ENCODE assay signal across 27 cellular contexts in the genomic region with DNA sequence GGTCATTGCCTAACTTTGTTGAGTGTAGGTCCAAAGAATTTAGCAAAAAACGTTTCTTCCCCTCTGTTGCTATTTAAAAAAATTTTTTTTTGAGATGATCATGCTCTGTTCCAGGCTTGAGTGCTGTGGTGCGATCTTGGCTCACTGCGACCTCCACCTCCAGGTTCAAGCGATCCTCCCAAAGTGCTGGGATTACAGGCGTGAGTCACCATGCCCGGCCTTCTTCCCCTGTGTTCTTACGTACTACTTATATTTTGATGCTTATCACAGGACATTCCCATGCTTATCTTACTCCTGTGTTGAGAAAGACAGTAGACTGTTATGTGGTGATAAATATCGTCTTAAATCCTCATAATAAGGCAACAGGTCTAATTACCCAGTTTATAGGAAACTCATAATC. TPM values are rescaled to one million over a fixed set of nuclear protein-coding genes. Genes with fewer than 3 reads are reported as not detected.
A peak's percentile ranks its signal among the peaks of the same experiment; 100 is the strongest.
DNase-seq lines count a peak whose midpoint lies in the region; ATAC-seq, FAIRE-seq and TF ChIP-seq lines count a peak whose summit lies in the region.
"Had no signal": no experiment of that assay in that cellular context is flagged by ENCODE, and none has a peak within 500 bp of the region (broad histone marks: within the 10 kb centered on the region; RNA-seq: fewer than 3 reads in every experiment).

No MANE protein-coding gene starts in this region.

- no peak overlapping the region for H2BK5ac ChIP-seq in IMR-90 (ENCODE audit: low read depth, low read length, poor library complexity, severe bottlenecking)

- H2BK120ac ChIP-seq in IMR-90 (ENCODE audit: low read depth, low read length): no peak overlapping the region

- dilution Hi-C loops in IMR-90 (cut with HindIII; ENCODE audit: low sequenced_read_pairs, unreplicated experiment): no loop called here
- dilution Hi-C loops in endothelial cell of umbilical vein (cut with MboI; ENCODE audit: extremely low pct_ligation_motif_present, low sequenced_read_pairs): no loop called here

- no peak overlapping the region for H3K27ac Mint-ChIP-seq in CD8-positive, alpha-beta T cell
- H3K27ac Mint-ChIP-seq: progenitor cell of endocrine pancreas, T-cell had no signal

- H4K91ac ChIP-seq in IMR-90 (ENCODE audit: insufficient read depth, low read depth, low read length): no peak overlapping the region

- H2AK9ac ChIP-seq in IMR-90 (replicated peaks; ENCODE audit: low read depth, low read length, poor library complexity): no peak overlapping the region

- ATAC-seq in CD8-positive, alpha-beta T cell: no peak
- ATAC-seq in IMR-90 (ENCODE audit: low read depth): no peak
- no peak for ATAC-seq in HG03354 (IDR thresholded peaks at IDR 0.05; ENCODE audit: poor library complexity, severe bottlenecking, unreplicated experiment)
- ATAC-seq: gastrocnemius medialis; naive thymus-derived CD8-positive, alpha-beta T cell; T-cell had no signal

- no peak overlapping the region for H2AK5ac ChIP-seq in IMR-90 (ENCODE audit: low read depth, low read length)

- FAIRE-seq in endothelial cell of umbilical vein (lab: Jason Lieb, UNC): peak; percentile 42
- FAIRE-seq: bronchial epithelial cell had no signal

- no peaks in the 10 kb centered on the region for H3K9me3 ChIP-seq in CD8-positive, alpha-beta T cell (ENCODE audit: low read length)
- H3K9me3 ChIP-seq in IMR-90 (ENCODE audit: control insufficient read depth, insufficient read depth, low read length) (no peaks in the 10 kb centered on the region), endothelial cell of umbilical vein (replicated peaks; ENCODE audit: control insufficient read depth, insufficient read depth, low read length) (no peaks in the 10 kb centered on the region)
- H3K9me3 ChIP-seq: gastrocnemius medialis had no signal

- no peak overlapping the region for H3K23ac ChIP-seq in IMR-90 (ENCODE audit: low read depth, low read length)

- H3K9ac ChIP-seq in IMR-90 (ENCODE audit: low read depth, low read length): no peak overlapping the region
- H3K9ac ChIP-seq in endothelial cell of umbilical vein (replicated peaks; ENCODE audit: extremely low read depth, insufficient read depth, low read length): no peak overlapping the region

- no peak overlapping the region for H3K4me3 ChIP-seq in CD8-positive, alpha-beta T cell (ENCODE audit: low read depth, low read length)
- no peak overlapping the region for H3K4me3 ChIP-seq in IMR-90 (ENCODE audit: insufficient read depth, low read depth, low read length)
- H3K4me3 ChIP-seq in endothelial cell of umbilical vein (replicated peaks in 1 of 3; ENCODE audit: insufficient read depth in 1 of 3, low read depth in 1 of 3, low read length in 3 of 3): no peak overlapping the region
- H3K4me3 ChIP-seq: gastrocnemius medialis had no signal

- H3K79me1 ChIP-seq in IMR-90 (ENCODE audit: low read depth in 1 of 2, low read length in 2 of 2): peaks cover 0 to 13% of the 10 kb centered on the region in 2 experiments; a peak in 2 of 4 replicates

- H3K4me2 ChIP-seq in IMR-90 (ENCODE audit: low read depth, low read length) (no peak overlapping the region), endothelial cell of umbilical vein (ENCODE audit: insufficient read depth, low read length) (peak overlapping the region; percentile 8)

- in situ Hi-C loops in IMR-90 (cut with MboI; ENCODE audit: low sequenced_read_pairs): no loop called here

- H3K79me2 ChIP-seq in endothelial cell of umbilical vein (ENCODE audit: control insufficient read depth, insufficient read depth, low read length): no peaks in the 10 kb centered on the region

- no peaks in the 10 kb centered on the region for H4K20me1 ChIP-seq in IMR-90 (ENCODE audit: insufficient read depth, low read length)
- H4K20me1 ChIP-seq in endothelial cell of umbilical vein (replicated peaks; ENCODE audit: control insufficient read depth, extremely low read depth, insufficient read depth, low read length): no peaks in the 10 kb centered on the region

- H2AFZ ChIP-seq in IMR-90 (replicated peaks; ENCODE audit: low read length, poor library complexity) (no peak overlapping the region), endothelial cell of umbilical vein (ENCODE audit: low read depth, low read length) (no peak overlapping the region)

- H4K5ac ChIP-seq in IMR-90 (ENCODE audit: low read depth, low read length): no peak overlapping the region

- CTCF ChIA-PET in CD8-positive, alpha-beta T cell (lab: Charles Lee): interaction anchor here (1.3 kb wide), 1 partner anchor 46 kb away, joined by 3 read pairs; no protein-coding TSS in a partner anchor
- CTCF ChIA-PET in IMR-90 (lab: Yijun Ruan, JAX) (interaction anchor here (0.8 kb wide), 1 partner anchor 178 kb away, joined by 5 read pairs; no protein-coding TSS in a partner anchor), endothelial cell of umbilical vein (lab: Charles Lee) (interaction anchor here (1.2 kb wide), 2 partner anchors 19 to 53 kb away, joined by 3 to 4 read pairs; no protein-coding TSS in a partner anchor)

- WGBS in IMR-90 (ENCODE audit: extremely low coverage in 2 of 2, insufficient read length in 1 of 2), 2 experiments: no CpG with 5 or more reads among the region's 8 CpGs

- peak overlapping the region; percentile 16 for H3K4me3 Mint-ChIP-seq in CD8-positive, alpha-beta T cell

- no peak overlapping the region for H2BK20ac ChIP-seq in IMR-90 (ENCODE audit: low read depth, low read length)

- DNase-seq in CD8-positive, alpha-beta T cell: no peak
- DNase-seq in IMR-90: peak; percentile 76
- DNase-seq in endothelial cell of umbilical vein (ENCODE audit: low read depth, low spot score): no peak
- DNase-seq in non-pigmented ciliary epithelial cell (ENCODE audit: low read depth): peak; percentile 77
- DNase-seq in dedifferentiated amniotic fluid mesenchymal stem cell (ENCODE audit: extremely low spot score): no peak
- DNase-seq in mesenteric fat pad (ENCODE audit: low spot score): no peak
- DNase-seq: activated CD4-positive, alpha-beta T cell treated with anti-CD3 and anti-CD28 coated beads, Interleukin-2, amount 50 U/mL, for 4 hours; activated CD8-positive, alpha-beta memory T cell treated with anti-CD3 and anti-CD28 coated beads, Interleukin-2, amount 50 U/mL, for 48 hours; activated gamma-delta T cell; COR-L47; mesendoderm; naive thymus-derived CD8-positive, alpha-beta T cell; NCI-H146; NCI-H2227 treated with DMSO at 0.1 percent for 48 hours; NCI-H774; OCI-M1; SHP77; stimulated activated CD4-positive, alpha-beta T cell treated with anti-CD3 and anti-CD28 coated beads, Interleukin-1b, Interleukin-23, amount 100 ng/mL, for 48 hours; stimulated activated naive CD4-positive, alpha-beta T cell; T-cell had no signal

- TF ChIP-seq RAD21 in IMR-90 (IDR thresholded peaks at IDR 0.05; ENCODE audit: low read length): no peak

- no peak overlapping the region for H3K14ac ChIP-seq in IMR-90 (replicated peaks; ENCODE audit: low read depth, low read length)

- H3K27me3 ChIP-seq in CD8-positive, alpha-beta T cell (ENCODE audit: insufficient read depth, low read length): no peaks in the 10 kb centered on the region
- H3K27me3 ChIP-seq in IMR-90 (ENCODE audit: control insufficient read depth, insufficient read depth, low read length) (no peaks in the 10 kb centered on the region), endothelial cell of umbilical vein (ENCODE audit: control insufficient read depth in 2 of 2, insufficient read depth in 2 of 2, low read length in 2 of 2) (no peaks in the 10 kb centered on the region)
- H3K27me3 ChIP-seq: gastrocnemius medialis had no signal

- H3K4ac ChIP-seq in IMR-90 (ENCODE audit: low read depth, low read length): no peak overlapping the region

- H2BK15ac ChIP-seq in IMR-90 (ENCODE audit: low read depth, low read length): no peak overlapping the region

- H3K27me3 Mint-ChIP-seq in CD8-positive, alpha-beta T cell (ENCODE audit: low read depth): no peaks in the 10 kb centered on the region
- H3K27me3 Mint-ChIP-seq: IgD-negative memory B cell; naive thymus-derived CD8-positive, alpha-beta T cell; T-cell had no signal

- H3K36me3 Mint-ChIP-seq in CD8-positive, alpha-beta T cell: peaks cover 4% of the 10 kb centered on the region

- no TSS peak for BruUV-seq in IMR-90 (replicated peaks; lab: Mats Ljungman, UMichigan)
- BruUV-seq in endothelial cell of umbilical vein (replicated peaks; lab: Mats Ljungman, UMichigan): no TSS peak

- no peak overlapping the region for H4K8ac ChIP-seq in IMR-90 (ENCODE audit: low read depth in 2 of 2, low read length in 2 of 2)

- no peak overlapping the region for H3K56ac ChIP-seq in IMR-90 (ENCODE audit: extremely low read depth, insufficient read depth, low read length)

- H3K27ac ChIP-seq in CD8-positive, alpha-beta T cell (ENCODE audit: low read depth, low read length): no peak overlapping the region
- no peak overlapping the region for H3K27ac ChIP-seq in IMR-90 (ENCODE audit: insufficient read depth, low read length)
- no peak overlapping the region for H3K27ac ChIP-seq in endothelial cell of umbilical vein (ENCODE audit: insufficient read depth, low read depth, low read length)
- H3K27ac ChIP-seq: epithelial cell of prostate, gastrocnemius medialis, HL-60 had no signal

- H3K4me1 ChIP-seq in CD8-positive, alpha-beta T cell (ENCODE audit: insufficient read depth, low read length): peaks cover 14% of the 10 kb centered on the region
- H3K4me1 ChIP-seq in IMR-90 (ENCODE audit: control insufficient read depth, insufficient read depth, low read length): no peaks in the 10 kb centered on the region
- H3K4me1 ChIP-seq in endothelial cell of umbilical vein (ENCODE audit: control insufficient read depth, extremely low read depth, insufficient read depth, low read length): peaks cover 21% of the 10 kb centered on the region

- intact Hi-C loops in CD8-positive, alpha-beta T cell (cut with DNase I, micrococcal nuclease): no loop called here
- intact Hi-C loops in IMR-90 (cut with micrococcal nuclease): no loop called here
- intact Hi-C loops in endothelial cell of umbilical vein (cut with micrococcal nuclease): no loop called here

- peaks cover 16% of the 10 kb centered on the region for H3K4me1 Mint-ChIP-seq in CD8-positive, alpha-beta T cell (ENCODE audit: low read depth)

- POLR2A ChIA-PET in CD8-positive, alpha-beta T cell (lab: Charles Lee): interaction anchor here (1.7 kb wide), 1 partner anchor 31 kb away, joined by 5 read pairs; the partner anchor contains the start of gene RPS6
- POLR2A ChIA-PET in IMR-90 (lab: Charles Lee; ENCODE audit: unreplicated experiment): no interaction called here
- POLR2A ChIA-PET in endothelial cell of umbilical vein (lab: Charles Lee): no interaction called here

- TF ChIP-seq CTCF in CD8-positive, alpha-beta T cell (IDR thresholded peaks at IDR 0.05): no peak
- TF ChIP-seq CTCF in IMR-90 (conservative IDR thresholded peaks at IDR 0.05; ENCODE audit: low read depth, low read length) (no peak), endothelial cell of umbilical vein (IDR thresholded peaks at IDR 0.05; ENCODE audit: extremely low read depth in 1 of 2, insufficient read depth in 1 of 2, low read depth in 1 of 2, low read length in 2 of 2) (no peak)

- no peaks in the 10 kb centered on the region; the same call in none of the 2 replicates for H3K9me1 ChIP-seq in IMR-90 (ENCODE audit: insufficient read depth, low read length)
- H3K9me1 ChIP-seq in endothelial cell of umbilical vein (replicated peaks; ENCODE audit: control insufficient read depth, extremely low read depth, insufficient read depth, low read length): no peaks in the 10 kb centered on the region

- TF ChIP-seq POLR2A in IMR-90 (IDR thresholded peaks at IDR 0.05; ENCODE audit: low read depth, low read length) (no peak), endothelial cell of umbilical vein (IDR thresholded peaks at IDR 0.05; ENCODE audit: low read depth, low read length) (no peak)

- no peaks in the 10 kb centered on the region for H3K9me3 Mint-ChIP-seq in CD8-positive, alpha-beta T cell
- H3K9me3 Mint-ChIP-seq: IgD-negative memory B cell, T-cell had no signal

- no peak overlapping the region for H3K18ac ChIP-seq in IMR-90 (ENCODE audit: low read depth, low read length)

- no peaks in the 10 kb centered on the region for H3K36me3 ChIP-seq in CD8-positive, alpha-beta T cell (ENCODE audit: insufficient read depth, low read length)
- H3K36me3 ChIP-seq in IMR-90 (ENCODE audit: control insufficient read depth, insufficient read depth, low read length) (no peaks in the 10 kb centered on the region), endothelial cell of umbilical vein (ENCODE audit: control insufficient read depth in 2 of 2, extremely low read depth in 1 of 2, insufficient read depth in 2 of 2, low read length in 2 of 2) (no peaks in the 10 kb centered on the region)
- H3K36me3 ChIP-seq: gastrocnemius medialis had no signal

RNA-seq across cellular contexts. Expression of gene ACER2, which starts 2.5 kb away (rescaled TPM):
- total RNA-seq in CD8-positive, alpha-beta T cell: 1 to 10 TPM in 1 of 2 experiments, under 1 TPM in 1; 0.62 to 1.2 TPM
- 1.6 and 1.9 TPM in 2 replicates for total RNA-seq in IMR-90 (2012; rRNA removed)
- 0.66 and 0.84 TPM in 2 replicates for polyA plus RNA-seq in IMR-90 (2012; rRNA removed)
- 0.34 and 0.37 TPM in 2 replicates for polyA plus RNA-seq in IMR-90 (2012; cell fraction: cytosol; rRNA removed)
- polyA plus RNA-seq in IMR-90 (2012; cell fraction: nucleus; rRNA removed; ENCODE audit: low replicate concordance): 0.58 and 2.3 TPM in 2 replicates
- total RNA-seq in endothelial cell of umbilical vein: 7.3 and 7.7 TPM in 2 replicates
- polyA plus RNA-seq in endothelial cell of umbilical vein: 3.9 and 5.2 TPM in 2 replicates
- 2.3 and 2.4 TPM in 2 replicates for polyA plus RNA-seq in endothelial cell of umbilical vein (2011; cell fraction: cytosol; rRNA removed)
- polyA plus RNA-seq in endothelial cell of umbilical vein (2011; cell fraction: nucleus; rRNA removed): 6.2 and 8.3 TPM in 2 replicates
- 1.5 and 3.4 TPM in 2 replicates for polyA plus RNA-seq in endothelial cell of umbilical vein (2012)
- 18.5 and 24.3 TPM in 2 replicates for polyA minus RNA-seq in endothelial cell of umbilical vein
- polyA minus RNA-seq in endothelial cell of umbilical vein (2011; cell fraction: cytosol; rRNA and poly(A)+ RNA removed): 2.8 TPM
- 5.0 and 10.4 TPM in 2 replicates for polyA minus RNA-seq in endothelial cell of umbilical vein (2011; cell fraction: nucleus; rRNA and poly(A)+ RNA removed)
- total RNA-seq in mesenteric fat pad: 20.5 TPM

RNA-seq across cellular contexts. Expression of gene RPS6, which starts 31.3 kb away (rescaled TPM):
- total RNA-seq in CD8-positive, alpha-beta T cell: 1,000 to 10,000 TPM; 4,631 to 4,695 TPM
- total RNA-seq in IMR-90 (2012; rRNA removed) (1,399 and 1,416 TPM in 2 replicates), endothelial cell of umbilical vein (1,873 and 1,898 TPM in 2 replicates), mesenteric fat pad (1,888 TPM)
- polyA plus RNA-seq in IMR-90 (2012; rRNA removed) (1,771 and 1,866 TPM in 2 replicates), endothelial cell of umbilical vein (847 and 1,146 TPM in 2 replicates)
- 454 and 1,197 TPM in 2 replicates for polyA plus RNA-seq in IMR-90 (2012; cell fraction: cytosol; rRNA removed)
- 83.2 and 613 TPM in 2 replicates for polyA plus RNA-seq in IMR-90 (2012; cell fraction: nucleus; rRNA removed; ENCODE audit: low replicate concordance)
- polyA plus RNA-seq in endothelial cell of umbilical vein (2011; cell fraction: cytosol; rRNA removed): 2,118 and 2,248 TPM in 2 replicates
- polyA plus RNA-seq in endothelial cell of umbilical vein (2011; cell fraction: nucleus; rRNA removed): 757 and 816 TPM in 2 replicates
- polyA plus RNA-seq in endothelial cell of umbilical vein (2012): 2,207 and 2,368 TPM in 2 replicates
- 599 and 652 TPM in 2 replicates for polyA minus RNA-seq in endothelial cell of umbilical vein
- polyA minus RNA-seq in endothelial cell of umbilical vein (2011; cell fraction: cytosol; rRNA and poly(A)+ RNA removed): 461 TPM
- polyA minus RNA-seq in endothelial cell of umbilical vein (2011; cell fraction: nucleus; rRNA and poly(A)+ RNA removed): 138 and 152 TPM in 2 replicates

Comparison
In these comparisons a context has a peak if more than half of its experiments do, and no peak if none do; other contexts are left out.
1. DNase-seq: peak in IMR-90 (single experiment) and non-pigmented ciliary epithelial cell (single experiment); none in CD8-positive, alpha-beta T cell (0 of 7), endothelial cell of umbilical vein (single experiment), dedifferentiated amniotic fluid mesenchymal stem cell (single experiment) and mesenteric fat pad (single experiment).